Comparison of ENCODE assay signal across 9 cellular contexts in genomic region chr16:67546091-67546501, GRCh38. TPM values are rescaled to one million over a fixed set of nuclear protein-coding genes. Genes with fewer than 3 reads are reported as not detected.
DNase-seq lines count a peak whose midpoint lies in the region; ATAC-seq and TF ChIP-seq lines count a peak whose summit lies in the region.
"Had no signal": no experiment of that assay in that cellular context is flagged by ENCODE, and none has a peak within 500 bp of the region (broad histone marks: within the 10 kb centered on the region; RNA-seq: fewer than 3 reads in every experiment).

No MANE protein-coding gene starts in this region.

- no peak for DNase-seq in DND-41
- no peak for DNase-seq in RWPE1 (ENCODE audit: low spot score)
- peak; percentile 74 for DNase-seq in spleen
- DNase-seq in GM23248 = no peak
- no peak for DNase-seq in DMS53 treated with DMSO at 0.1 percent for 48 hours (lab: John Stamatoyannopoulos, UW; ENCODE audit: unreplicated experiment)
- DNase-seq: NCI-H524 treated with DMSO at 0.1 percent for 48 hours had no signal

- in situ Hi-C loops in GM23248 (cut with MboI) = no loop called here

- H3K9me2 ChIP-seq in GM23248 (ENCODE audit: insufficient read depth) = no peaks in the 10 kb centered on the region

- H3K27ac ChIP-seq in DND-41 (ENCODE audit: low read length) (peak overlapping the region; percentile 99), RWPE1 (peak overlapping the region; percentile 79), esophagus (ENCODE audit: low read depth in 2 of 2, low read length in 1 of 2) (peak overlapping the region; percentile 76 to 88), spleen (peak overlapping the region in 6 of 8 donors; percentile 48 to 96 (median 84)), GM23248 (no peak overlapping the region)

- no peak overlapping the region for H3K4me2 ChIP-seq in DND-41 (ENCODE audit: insufficient read depth, low read length)
- no peak overlapping the region for H3K4me2 ChIP-seq in GM23248 (ENCODE audit: unreplicated experiment)

- 75 to 79% methylated on average over 7 of the region's 7 CpGs for WGBS in esophagus, 2 donors
- WGBS in spleen, 5 donors = 71 to 84% (median 80%) methylated on average over 6 to 7 of the region's 7 CpGs
- 79 to 97% methylated on average over 6 to 7 of the region's 7 CpGs for WGBS in GM23248 (ENCODE audit: low coverage in 1 of 2, low lambda C conversion rate in 2 of 2, missing lambda C conversion rate in 2 of 2), 2 experiments

- H3K4me1 ChIP-seq in DND-41 (ENCODE audit: insufficient read depth, low read length) (peaks cover 65% of the 10 kb centered on the region), esophagus (ENCODE audit: control insufficient read depth in 2 of 2, insufficient read depth in 2 of 2, low read length in 1 of 2) (peaks cover 0 to 30% of the 10 kb centered on the region in 2 donors), spleen (peaks cover 53 to 100% (median 84%) of the 10 kb centered on the region in 6 donors), GM23248 (ENCODE audit: insufficient read depth) (no peaks in the 10 kb centered on the region)

- CTCF ChIA-PET in RWPE1 (lab: Yijun Ruan, JAX) = interaction anchor here (0.5 to 3.0 kb wide), 6 partner anchors 9 to 383 kb away, joined by 4 to 17 read pairs (median 6); partner anchors contain the start of genes C16orf86 and ENKD1

- H3K79me2 ChIP-seq in DND-41 (ENCODE audit: insufficient read depth, low read length) (peaks cover 17% of the 10 kb centered on the region; the same call in 1 of the 2 replicates), GM23248 (ENCODE audit: insufficient read depth) (no peaks in the 10 kb centered on the region)

- TF ChIP-seq POLR2A in spleen (IDR thresholded peaks at IDR 0.05) = no peak

- H3K36me3 ChIP-seq in DND-41 (ENCODE audit: insufficient read depth, low read length) (peaks cover 53% of the 10 kb centered on the region), esophagus (ENCODE audit: control insufficient read depth in 2 of 2, insufficient read depth in 2 of 2, low read length in 1 of 2) (peaks cover 4 to 34% of the 10 kb centered on the region in 2 donors), spleen (peaks cover 0 to 92% (median 49%) of the 10 kb centered on the region in 6 donors), GM23248 (ENCODE audit: low read depth) (peaks cover 21% of the 10 kb centered on the region)

- intact Hi-C loops in spleen (cut with DNase I; ENCODE audit: low total_unique reads) = loop anchor here (5.0 kb wide), 1 partner anchor 96 kb away; no protein-coding TSS in a partner anchor

- H3K4me3 ChIP-seq in DND-41 (ENCODE audit: low read depth in 1 of 2, low read length in 2 of 2) (no peak overlapping the region), esophagus (ENCODE audit: low read depth in 1 of 2, low read length in 2 of 2) (no peak overlapping the region), spleen (no peak overlapping the region), GM23248 (no peak overlapping the region)
- H3K4me3 ChIP-seq: mucosa of descending colon had no signal

- H3K9ac ChIP-seq in DND-41 (ENCODE audit: low read depth, low read length) (peak overlapping the region; percentile 65), GM23248 (no peak overlapping the region)

- no peak for ATAC-seq in DND-41 (ENCODE audit: insufficient read depth, low read depth)
- no peak for ATAC-seq in GM21717 (IDR thresholded peaks at IDR 0.05; ENCODE audit: unreplicated experiment)

- peaks cover 12% of the 10 kb centered on the region for H3F3A ChIP-seq in GM23248 (ENCODE audit: insufficient read depth)

- H4K20me1 ChIP-seq in DND-41 (ENCODE audit: insufficient read depth, low read length) = peaks cover 9% of the 10 kb centered on the region; the same call in 1 of the 2 replicates
- H4K20me1 ChIP-seq in GM23248 (ENCODE audit: insufficient read depth) = no peaks in the 10 kb centered on the region

- H3K9me3 ChIP-seq in DND-41 (ENCODE audit: insufficient read depth, low read length, severe bottlenecking) = no peaks in the 10 kb centered on the region
- H3K9me3 ChIP-seq in esophagus (ENCODE audit: control insufficient read depth in 2 of 2, insufficient read depth in 1 of 2, low read depth in 1 of 2, low read length in 1 of 2) = peaks cover 0 to 2% of the 10 kb centered on the region in 2 donors
- H3K9me3 ChIP-seq in spleen = no peaks in the 10 kb centered on the region
- H3K9me3 ChIP-seq in GM23248 (ENCODE audit: low read depth) = no peaks in the 10 kb centered on the region
- H3K9me3 ChIP-seq: mucosa of descending colon had no signal

- no peaks in the 10 kb centered on the region for H3K27me3 ChIP-seq in DND-41 (ENCODE audit: insufficient read depth, low read length, poor library complexity)
- H3K27me3 ChIP-seq in esophagus (ENCODE audit: control insufficient read depth in 1 of 2, insufficient read depth in 2 of 2, low read length in 2 of 2) = no peaks in the 10 kb centered on the region
- no peaks in the 10 kb centered on the region for H3K27me3 ChIP-seq in spleen (replicated peaks in 1 of 7)
- no peaks in the 10 kb centered on the region for H3K27me3 ChIP-seq in GM23248 (replicated peaks; ENCODE audit: insufficient read depth)

- POLR2A ChIA-PET in RWPE1 (lab: Yijun Ruan, JAX; ENCODE audit: low non-redundant PET) = no interaction called here

- H2AFZ ChIP-seq in DND-41 (ENCODE audit: low read depth, low read length) (no peak overlapping the region), GM23248 (no peak overlapping the region)

- TF ChIP-seq CTCF in DND-41 (IDR thresholded peaks at IDR 0.05; ENCODE audit: borderline replicate concordance, extremely low read depth, low read length, poor library complexity, severe bottlenecking) (peak; percentile 19), RWPE1 (conservative IDR thresholded peaks at IDR 0.05; ENCODE audit: low read depth) (no peak), spleen (IDR thresholded peaks at IDR 0.05 in 8 of 11, conservative IDR thresholded peaks at IDR 0.05 in 3 of 11) (no peak)

RNA-seq across cellular contexts. Expression of gene CTCF, which starts 16.2 kb away (rescaled TPM):
- polyA plus RNA-seq in esophagus (10 to 100 TPM; 16.9 to 21.3 TPM), spleen (10 to 100 TPM; 24.4 to 36.7 (median 25.6) TPM), GM23248 (2016; fragmentation: Nextera tagmentation; extraction: Ambion mirVana) (19.6 and 19.9 TPM in 2 replicates)
- 10 to 100 TPM; 47.6 to 67.7 (median 50.8) TPM for total RNA-seq in spleen
- 21.9 and 30.7 TPM in 2 replicates for total RNA-seq in GM23248 (2014; rRNA removed; shearing (Covaris generic))

RNA-seq across cellular contexts. Expression of gene RIPOR1, which starts 17.5 kb away (rescaled TPM):
- 10 to 100 TPM; 12.7 to 14.9 TPM for polyA plus RNA-seq in esophagus
- total RNA-seq in spleen = 100 to 1,000 TPM; 114 to 242 (median 188) TPM
- 10 to 100 TPM; 29.9 to 84.7 (median 69.9) TPM for polyA plus RNA-seq in spleen
- 27.8 and 81.3 TPM in 2 replicates for total RNA-seq in GM23248 (2014; rRNA removed; shearing (Covaris generic))
- polyA plus RNA-seq in GM23248 (2016; fragmentation: Nextera tagmentation; extraction: Ambion mirVana) = 91.6 and 95.0 TPM in 2 replicates
